Comparison of ENCODE assay signal across 17 cellular contexts in the genomic region with DNA sequence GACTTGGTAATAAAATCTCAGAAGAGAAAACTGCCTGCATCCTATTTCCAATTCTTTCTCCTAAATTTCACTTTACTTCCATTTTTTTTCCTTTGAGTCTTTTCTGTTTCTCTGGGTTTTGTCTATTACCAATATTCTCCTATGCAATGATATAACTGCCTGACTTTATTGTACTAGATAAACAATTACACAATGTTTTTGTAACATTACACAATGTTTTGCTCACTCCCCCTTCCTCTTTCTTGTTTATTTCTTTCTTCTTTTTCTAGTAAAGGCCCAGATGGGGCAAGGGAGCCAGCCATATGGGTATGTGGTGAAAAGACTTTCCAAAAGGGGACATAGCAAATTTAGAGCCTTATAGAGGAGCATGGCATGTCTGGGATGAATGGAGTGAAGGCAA.
A peak's percentile ranks its signal among the peaks of the same experiment; 100 is the strongest.
DNase-seq lines count a peak whose midpoint lies in the region; ATAC-seq, FAIRE-seq and TF ChIP-seq lines count a peak whose summit lies in the region.
"Had no signal": no experiment of that assay in that cellular context is flagged by ENCODE, and none has a peak within 500 bp of the region (broad histone marks: within the 10 kb centered on the region; RNA-seq: fewer than 3 reads in every experiment).

No MANE protein-coding gene starts in this region.

- no peak overlapping the region for H2BK120ac ChIP-seq in IMR-90 (ENCODE audit: low read depth, low read length)

- POLR2A ChIA-PET in IMR-90 (lab: Charles Lee; ENCODE audit: unreplicated experiment) (no interaction called here), HepG2 (lab: Yijun Ruan, JAX) (no interaction called here)

- H3K27ac ChIP-seq in IMR-90 (ENCODE audit: insufficient read depth, low read length): no peak overlapping the region
- no peak overlapping the region for H3K27ac ChIP-seq in HepG2 (ENCODE audit: extremely low read length, insufficient read depth, low read length)
- H3K27ac ChIP-seq in stomach smooth muscle (ENCODE audit: low read length): peak overlapping the region; percentile 18
- H3K27ac ChIP-seq in esophagus squamous epithelium: peak overlapping the region in 1 of 4 donors; percentile 23
- H3K27ac ChIP-seq in small intestine (ENCODE audit: low read depth in 1 of 2, low read length in 1 of 2): no peak overlapping the region

- no peaks in the 10 kb centered on the region for H3K79me1 ChIP-seq in IMR-90 (ENCODE audit: low read depth in 1 of 2, low read length in 2 of 2)

- H2AFZ ChIP-seq in IMR-90 (replicated peaks; ENCODE audit: low read length, poor library complexity): no peak overlapping the region
- no peak overlapping the region for H2AFZ ChIP-seq in HepG2 (ENCODE audit: low read length)

- TF ChIP-seq EP300 in HepG2 (IDR thresholded peaks at IDR 0.05; ENCODE audit: low read depth in 2 of 2, low read length in 2 of 2): no peak
- TF ChIP-seq EP300 in HepG2 (CRISPR knock-in tag; IDR thresholded peaks at IDR 0.05; ENCODE audit: borderline replicate concordance): no peak

- intact Hi-C loops in IMR-90 (cut with micrococcal nuclease): no loop called here
- intact Hi-C loops in HepG2 (cut with micrococcal nuclease; ENCODE audit: unreplicated experiment): loop anchor here (5.0 to 10.0 kb wide), 3 partner anchors 285 to 725 kb away; no protein-coding TSS in a partner anchor
- intact Hi-C loops in esophagus squamous epithelium (cut with DNase I): no loop called here

- H3K27me3 ChIP-seq in IMR-90 (ENCODE audit: control insufficient read depth, insufficient read depth, low read length) (no peaks in the 10 kb centered on the region), HepG2 (ENCODE audit: control insufficient read depth in 1 of 2, insufficient read depth in 2 of 2, low read length in 2 of 2) (no peaks in the 10 kb centered on the region), stomach smooth muscle (ENCODE audit: control insufficient read depth in 1 of 2, insufficient read depth in 2 of 2, low read length in 2 of 2) (no peaks in the 10 kb centered on the region), esophagus squamous epithelium (no peaks in the 10 kb centered on the region), small intestine (ENCODE audit: control insufficient read depth in 2 of 2, insufficient read depth in 2 of 2, low read length in 2 of 2) (no peaks in the 10 kb centered on the region)

- no peak overlapping the region for H3K14ac ChIP-seq in IMR-90 (replicated peaks; ENCODE audit: low read depth, low read length)

- H2BK20ac ChIP-seq in IMR-90 (ENCODE audit: low read depth, low read length): no peak overlapping the region

- ATAC-seq in IMR-90 (ENCODE audit: low read depth) (no peak), HepG2 (no peak), GM19467 (IDR thresholded peaks at IDR 0.05; ENCODE audit: unreplicated experiment) (no peak), HG02759 (IDR thresholded peaks at IDR 0.05; ENCODE audit: unreplicated experiment) (no peak)

- no peak for TF ChIP-seq RAD21 in IMR-90 (IDR thresholded peaks at IDR 0.05; ENCODE audit: low read length)
- no peak for TF ChIP-seq RAD21 in HepG2 (CRISPR knock-in tag; IDR thresholded peaks at IDR 0.05)

- H4K5ac ChIP-seq in IMR-90 (ENCODE audit: low read depth, low read length): no peak overlapping the region

- no TSS peak for BruUV-seq in IMR-90 (replicated peaks; lab: Mats Ljungman, UMichigan)
- no TSS peak for BruUV-seq in HepG2 (replicated peaks; lab: Mats Ljungman, UMichigan)

- TF ChIP-seq POLR2A in IMR-90 (IDR thresholded peaks at IDR 0.05; ENCODE audit: low read depth, low read length) (no peak), HepG2 (IDR thresholded peaks at IDR 0.05; ENCODE audit: insufficient read depth in 1 of 2, low read depth in 2 of 2, low read length in 2 of 2) (no peak), esophagus squamous epithelium (IDR thresholded peaks at IDR 0.05) (no peak)

- H3K9me3 ChIP-seq in IMR-90 (ENCODE audit: control insufficient read depth, insufficient read depth, low read length) (peaks cover 3% of the 10 kb centered on the region), HepG2 (ENCODE audit: low read length) (no peaks in the 10 kb centered on the region), stomach smooth muscle (ENCODE audit: control insufficient read depth in 2 of 2, low read length in 2 of 2) (no peaks in the 10 kb centered on the region), esophagus squamous epithelium (no peaks in the 10 kb centered on the region), small intestine (ENCODE audit: control insufficient read depth, low read depth) (no peaks in the 10 kb centered on the region)

- H3K36me3 ChIP-seq in IMR-90 (ENCODE audit: control insufficient read depth, insufficient read depth, low read length) (no peaks in the 10 kb centered on the region), HepG2 (replicated peaks in 1 of 2; ENCODE audit: control insufficient read depth in 1 of 2, insufficient read depth in 2 of 2, low read length in 2 of 2) (no peaks in the 10 kb centered on the region), stomach smooth muscle (ENCODE audit: control insufficient read depth in 2 of 2, insufficient read depth in 2 of 2, low read length in 2 of 2) (no peaks in the 10 kb centered on the region), esophagus squamous epithelium (no peaks in the 10 kb centered on the region), small intestine (ENCODE audit: control insufficient read depth in 2 of 2, insufficient read depth in 2 of 2, low read length in 2 of 2) (no peaks in the 10 kb centered on the region)

- H4K91ac ChIP-seq in IMR-90 (ENCODE audit: insufficient read depth, low read depth, low read length): no peak overlapping the region

- CTCF ChIA-PET in IMR-90 (lab: Yijun Ruan, JAX): no interaction called here
- CTCF ChIA-PET in HepG2 (lab: Yijun Ruan, JAX; ENCODE audit: low intra/inter-chr PET ratio, low total read pairs): no interaction called here

- no peaks in the 10 kb centered on the region for H4K20me1 ChIP-seq in IMR-90 (ENCODE audit: insufficient read depth, low read length)
- H4K20me1 ChIP-seq in HepG2 (ENCODE audit: insufficient read depth, low read length): no peaks in the 10 kb centered on the region

- no peak for DNase-seq in IMR-90
- DNase-seq in choroid plexus epithelial cell (ENCODE audit: low read depth): peak; percentile 28
- DNase-seq in HepG2 (ENCODE audit: low spot score): no peak
- DNase-seq in esophagus squamous epithelium (lab: John Stamatoyannopoulos, UW): no peak
- no peak for DNase-seq in small intestine
- DNase-seq: AML-193, COR-L47, H9, NCI-H1417 treated with DMSO at 0.1 percent for 48 hours, NCI-H2029, NCI-H510A, NCI-H774, RPMI8226, SIG-M5 had no signal

- no peak overlapping the region for H3K4ac ChIP-seq in IMR-90 (ENCODE audit: low read depth, low read length)

- no peaks in the 10 kb centered on the region for H3K9me1 ChIP-seq in IMR-90 (ENCODE audit: insufficient read depth, low read length)

- H3K4me3 ChIP-seq in IMR-90 (ENCODE audit: insufficient read depth, low read depth, low read length) (no peak overlapping the region), choroid plexus epithelial cell (ENCODE audit: low read depth, low read length) (no peak overlapping the region), HepG2 (replicated peaks in 1 of 3; ENCODE audit: insufficient read depth in 1 of 3, low read depth in 2 of 3, low read length in 3 of 3) (no peak overlapping the region), stomach smooth muscle (ENCODE audit: low read length in 2 of 2) (no peak overlapping the region), esophagus squamous epithelium (no peak overlapping the region), small intestine (ENCODE audit: low read depth in 1 of 2, low read length in 2 of 2) (no peak overlapping the region)

- no peak overlapping the region for H2BK5ac ChIP-seq in IMR-90 (ENCODE audit: low read depth, low read length, poor library complexity, severe bottlenecking)

- no peak for FAIRE-seq in HepG2 (lab: Jason Lieb, UNC)
- no peak for FAIRE-seq in small intestine (lab: Jason Lieb, UNC)

- H3K4me2 ChIP-seq in IMR-90 (ENCODE audit: low read depth, low read length) (no peak overlapping the region), HepG2 (ENCODE audit: low read depth, low read length) (no peak overlapping the region)

- H4K8ac ChIP-seq in IMR-90 (ENCODE audit: low read depth in 2 of 2, low read length in 2 of 2): no peak overlapping the region

- no peak overlapping the region for H2AK9ac ChIP-seq in IMR-90 (replicated peaks; ENCODE audit: low read depth, low read length, poor library complexity)

- no peak overlapping the region for H2BK15ac ChIP-seq in IMR-90 (ENCODE audit: low read depth, low read length)

- no peak for TF ChIP-seq CTCF in IMR-90 (conservative IDR thresholded peaks at IDR 0.05; ENCODE audit: low read depth, low read length)
- TF ChIP-seq CTCF in choroid plexus epithelial cell (conservative IDR thresholded peaks at IDR 0.05; ENCODE audit: low read depth, low read length): no peak
- TF ChIP-seq CTCF in HepG2 (CRISPR knock-in tag; IDR thresholded peaks at IDR 0.05): no peak
- no peak for TF ChIP-seq CTCF in esophagus squamous epithelium (IDR thresholded peaks at IDR 0.05)

- H3K18ac ChIP-seq in IMR-90 (ENCODE audit: low read depth, low read length): no peak overlapping the region

- H2AK5ac ChIP-seq in IMR-90 (ENCODE audit: low read depth, low read length): no peak overlapping the region

- no peak overlapping the region for H3K56ac ChIP-seq in IMR-90 (ENCODE audit: extremely low read depth, insufficient read depth, low read length)

- H3K4me1 ChIP-seq in IMR-90 (ENCODE audit: control insufficient read depth, insufficient read depth, low read length): no peaks in the 10 kb centered on the region
- H3K4me1 ChIP-seq in HepG2 (ENCODE audit: insufficient read depth, low read length): peaks cover 25% of the 10 kb centered on the region
- H3K4me1 ChIP-seq in stomach smooth muscle (ENCODE audit: control insufficient read depth, insufficient read depth, low read length): no peaks in the 10 kb centered on the region
- no peaks in the 10 kb centered on the region for H3K4me1 ChIP-seq in esophagus squamous epithelium
- H3K4me1 ChIP-seq in small intestine (ENCODE audit: control insufficient read depth in 2 of 2, insufficient read depth in 1 of 2, low read depth in 1 of 2, low read length in 1 of 2): no peaks in the 10 kb centered on the region

- H3K23ac ChIP-seq in IMR-90 (ENCODE audit: low read depth, low read length): no peak overlapping the region

- H3K79me2 ChIP-seq in HepG2 (ENCODE audit: insufficient read depth, low read length): no peaks in the 10 kb centered on the region

- in situ Hi-C loops in IMR-90 (cut with MboI; ENCODE audit: low sequenced_read_pairs): no loop called here
- in situ Hi-C loops in HepG2 (cut with HindIII; ENCODE audit: extremely low pct_ligation_motif_present, low pct_unique_long_range_greater_than_20kb): no loop called here

- no peak overlapping the region for H3K9ac ChIP-seq in IMR-90 (ENCODE audit: low read depth, low read length)
- no peak overlapping the region for H3K9ac ChIP-seq in HepG2 (ENCODE audit: insufficient read depth, low read depth, low read length)
- no peak overlapping the region for H3K9ac ChIP-seq in stomach smooth muscle (ENCODE audit: low read length in 2 of 2)

- dilution Hi-C loops in IMR-90 (cut with HindIII; ENCODE audit: low sequenced_read_pairs, unreplicated experiment): no loop called here

TF ChIP-seq in IMR-90, 13 proteins besides CTCF, POLR2A, EP300 and RAD21 (continues in another document):
- TF ChIP-seq CEBPB (IDR thresholded peaks at IDR 0.05; ENCODE audit: low read depth, low read length): peak; percentile 20; the same call in 1 of the 2 replicates
